ENCODE assay signal across 22 cellular contexts in the genomic region with DNA sequence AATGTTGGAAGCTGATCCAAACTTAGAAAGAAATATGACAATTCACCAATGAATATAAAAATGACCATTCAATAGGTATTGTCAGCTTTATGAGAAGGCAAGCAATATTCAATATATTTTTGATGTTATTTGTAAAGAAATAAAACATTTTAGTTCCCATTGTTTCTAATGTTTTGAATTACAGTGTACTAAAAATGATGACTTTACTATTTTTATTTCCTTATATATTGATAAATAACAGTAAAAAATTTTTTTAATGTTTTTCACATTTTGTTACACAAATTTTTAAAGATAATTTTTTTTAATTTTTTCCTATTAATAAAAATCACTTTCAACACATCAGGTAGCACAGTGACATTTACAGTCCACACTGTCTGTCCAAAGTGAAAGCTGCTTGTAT.
"Had no signal": no experiment of that assay in that cellular context is flagged by ENCODE, and none has a peak within 500 bp of the region (broad histone marks: within the 10 kb centered on the region; RNA-seq: fewer than 3 reads in every experiment).

No MANE protein-coding gene starts in this region.

- H3K4me1 ChIP-seq: SJSA1 had no signal

- H3K27me3 ChIP-seq: SJSA1 had no signal

- H3K36me3 ChIP-seq: SJSA1 had no signal

- H3K27ac ChIP-seq: SJSA1, SK-N-MC had no signal

- ATAC-seq: T-cell had no signal

- H3K4me3 ChIP-seq: SJSA1, SK-N-MC had no signal

- DNase-seq: KBM-7, MV-4-11, NCI-H1048, NCI-H1105, NCI-H1417, NCI-H146, NCI-H1694 treated with DMSO at 0.1 percent for 48 hours, NCI-H1930, NCI-H2081, NCI-H2107, NCI-H2227 treated with DMSO at 0.1 percent for 48 hours, NCI-H524, NCI-H526 treated with DMSO at 0.1 percent for 48 hours, NCI-H774, Right ventricle myocardium superior, RPMI8226, SIG-M5, SW 1271, T-cell had no signal

- FAIRE-seq: RCC 7860 had no signal
